Comparison of ENCODE assay signal across 28 cellular contexts in genomic region chr3:14762701-14763100, GRCh38. TPM values are rescaled to one million over a fixed set of nuclear protein-coding genes. Genes with fewer than 3 reads are reported as not detected.
"Had no signal": no experiment of that assay in that cellular context is flagged by ENCODE, and none has a peak within 500 bp of the region (broad histone marks: within the 10 kb centered on the region; RNA-seq: fewer than 3 reads in every experiment).

No MANE protein-coding gene starts in this region.

- ATAC-seq: activated CD4-positive, CD25-positive, alpha-beta regulatory T cell treated with anti-CD3 and anti-CD28 coated beads, Interleukin-2, amount 50 U/mL, for 24 hours; activated CD8-positive, alpha-beta T cell treated with anti-CD3 and anti-CD28 coated beads for 36 hours; activated T-cell treated with anti-CD3 and anti-CD28 coated beads, Interleukin-2, amount 50 U/mL, for 4 hours; activated T-helper 17 cell treated with anti-CD3 and anti-CD28 coated beads, Interleukin-2, amount 50 U/mL, for 72 hours; effector memory CD8-positive, alpha-beta T cell; T-helper 17 cell had no signal

- H3K36me3 ChIP-seq: brain microvascular endothelial cell, WERI-Rb-1 had no signal

- H3K27me3 ChIP-seq: brain microvascular endothelial cell had no signal

- H3K27ac ChIP-seq: brain microvascular endothelial cell, epithelial cell of prostate, WERI-Rb-1 had no signal

- DNase-seq: activated B cell treated with CpG ODN at 0.5 μM for 24 hours; activated CD4-positive, alpha-beta T cell treated with anti-CD3 and anti-CD28 coated beads for 48 hours; activated CD4-positive, alpha-beta T cell treated with anti-CD3 and anti-CD28 coated beads, Interleukin-2, amount 50 U/mL, for 1 hour; activated CD4-positive, alpha-beta T cell treated with anti-CD3 and anti-CD28 coated beads, Interleukin-2, amount 50 U/mL, for 48 hours; activated CD8-positive, alpha-beta memory T cell treated with anti-CD3 and anti-CD28 coated beads for 24 hours; activated CD8-positive, alpha-beta T cell treated with anti-CD3 and anti-CD28 coated beads for 36 hours; activated effector memory CD4-positive, alpha-beta T cell treated with Interleukin-2 at 50 U/mL for 16 hours; activated gamma-delta T cell treated with Interleukin-2 at 50 U/mL for 16 hours; activated naive CD4-positive, alpha-beta T cell treated with anti-CD3 and anti-CD28 coated beads, Interleukin-2, amount 50 U/mL, for 16 hours; activated naive CD4-positive, alpha-beta T cell treated with Interleukin-2 at 50 U/mL for 16 hours; activated T-cell treated with anti-CD3 and anti-CD28 coated beads, Interleukin-2, amount 50 U/mL, for 4 hours; amniotic stem cell; anterior cingulate cortex; brain microvascular endothelial cell; cortex of kidney; dermis blood vessel endothelial cell; effector CD4-positive, alpha-beta T cell; effector memory CD8-positive, alpha-beta T cell; foreskin fibroblast; head of caudate nucleus; T-helper 1 cell; T-helper 17 cell; T1000; WERI-Rb-1 had no signal

RNA-seq across cellular contexts. Expression of gene FGD5, which starts 56.1 kb away (rescaled TPM):
- total RNA-seq: activated B cell treated with CpG ODN at 0.5 μM for 24 hours; activated CD8-positive, alpha-beta T cell treated with anti-CD3 and anti-CD28 coated beads for 36 hours; bronchial epithelial cell; T-helper 17 cell had no signal
